ENCODE assay signal across 17 cellular contexts in the genomic region with DNA sequence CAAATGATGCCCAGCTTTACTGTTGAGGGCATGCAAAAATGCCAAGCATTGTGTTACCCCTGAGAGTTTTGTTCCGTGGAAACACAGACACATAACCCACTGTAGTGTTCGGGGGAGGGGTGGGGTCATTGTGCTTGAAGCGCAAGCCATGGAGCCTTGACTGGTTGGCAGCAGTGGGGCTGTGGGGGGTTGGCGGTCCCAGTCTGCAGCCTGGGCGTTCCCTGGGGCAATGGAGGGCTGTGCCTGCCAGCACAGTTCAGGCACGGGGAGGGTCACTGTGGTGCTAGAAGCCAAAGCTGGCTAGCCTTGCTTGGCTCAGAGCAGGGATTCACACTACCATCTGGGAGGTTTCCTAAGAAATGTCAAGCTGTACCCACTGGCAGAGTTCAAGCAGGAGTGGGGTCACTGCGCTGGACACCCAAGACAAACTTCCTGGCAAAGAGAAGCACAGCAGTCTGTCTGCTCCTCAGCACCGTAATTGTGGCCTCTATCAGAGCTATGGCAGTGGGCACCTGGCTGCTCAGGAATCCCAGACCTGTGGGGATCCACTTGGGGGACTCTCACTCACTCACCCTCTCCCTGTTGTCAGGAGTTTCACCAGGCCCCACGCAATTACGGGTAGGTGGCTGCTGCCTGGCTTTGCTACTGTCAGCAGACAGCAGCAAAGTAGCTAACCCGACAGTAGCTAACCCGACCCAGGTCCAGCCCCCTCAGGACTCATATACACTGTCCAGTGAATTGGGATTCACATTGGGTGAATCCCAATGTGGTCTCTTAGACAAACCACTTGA.
DNase-seq lines count a peak whose midpoint lies in the region; ATAC-seq and TF ChIP-seq lines count a peak whose summit lies in the region.
"Had no signal": no experiment of that assay in that cellular context is flagged by ENCODE, and none has a peak within 500 bp of the region (broad histone marks: within the 10 kb centered on the region; RNA-seq: fewer than 3 reads in every experiment).

No MANE protein-coding gene starts in this region.

- H3K4me3 ChIP-seq in RWPE2 (ENCODE audit: severe bottlenecking): no peak overlapping the region
- no peak overlapping the region for H3K4me3 ChIP-seq in lower lobe of right lung
- H3K4me3 ChIP-seq in upper lobe of right lung: no peak overlapping the region
- H3K4me3 ChIP-seq: BLaER1 treated with 17β-estradiol and CSF1 and Interleukin-3, amounts not matched to agents 10 nM and 100 nM; GM23338 had no signal

- H3K9me3 ChIP-seq in RWPE2 (ENCODE audit: severe bottlenecking) (no peaks in the 10 kb centered on the region), lower lobe of right lung (no peaks in the 10 kb centered on the region), upper lobe of right lung (no peaks in the 10 kb centered on the region)
- H3K9me3 ChIP-seq: BLaER1 treated with 17β-estradiol and CSF1 and Interleukin-3, amounts not matched to agents 10 nM and 100 nM had no signal

- ATAC-seq in RWPE2 (ENCODE audit: low read depth): no peak
- ATAC-seq in lower lobe of right lung: peak; percentile 11 to 35
- peak; percentile 28 for ATAC-seq in sciatic nerve
- ATAC-seq in upper lobe of right lung: peak; percentile 31
- no peak for ATAC-seq in GM21528 (IDR thresholded peaks at IDR 0.05; ENCODE audit: low FRiP score, unreplicated experiment)
- ATAC-seq: CD8-positive, alpha-beta T cell; GM23338 had no signal

- intact Hi-C loops in lower lobe of right lung (cut with DNase I) (no loop called here), sciatic nerve (cut with DNase I) (no loop called here), upper lobe of right lung (cut with DNase I) (no loop called here)

- H3K36me3 ChIP-seq in RWPE2 (ENCODE audit: low read depth) (no peaks in the 10 kb centered on the region), lower lobe of right lung (no peaks in the 10 kb centered on the region), upper lobe of right lung (no peaks in the 10 kb centered on the region)
- H3K36me3 ChIP-seq: BLaER1 treated with 17β-estradiol and CSF1 and Interleukin-3, amounts not matched to agents 10 nM and 100 nM had no signal

- H3K4me1 ChIP-seq in RWPE2 (ENCODE audit: insufficient read depth, poor library complexity, severe bottlenecking): no peaks in the 10 kb centered on the region
- H3K4me1 ChIP-seq in lower lobe of right lung: no peaks in the 10 kb centered on the region
- no peaks in the 10 kb centered on the region for H3K4me1 ChIP-seq in upper lobe of right lung
- H3K4me1 ChIP-seq: BLaER1 treated with 17β-estradiol and CSF1 and Interleukin-3, amounts not matched to agents 10 nM and 100 nM had no signal

- H3K27me3 ChIP-seq in RWPE2 (ENCODE audit: insufficient read depth, poor library complexity, severe bottlenecking): peaks cover 3% of the 10 kb centered on the region
- no peaks in the 10 kb centered on the region for H3K27me3 ChIP-seq in lower lobe of right lung (ENCODE audit: low read depth)
- H3K27me3 ChIP-seq in upper lobe of right lung: no peaks in the 10 kb centered on the region
- H3K27me3 ChIP-seq: BLaER1 treated with 17β-estradiol and CSF1 and Interleukin-3, amounts not matched to agents 10 nM and 100 nM had no signal

- no peak for TF ChIP-seq CTCF in RWPE2 (IDR thresholded peaks at IDR 0.05; ENCODE audit: poor library complexity, severe bottlenecking)
- TF ChIP-seq CTCF in lower lobe of right lung (IDR thresholded peaks at IDR 0.05): no peak
- TF ChIP-seq CTCF in upper lobe of right lung (IDR thresholded peaks at IDR 0.05): no peak

- no peak overlapping the region for H3K27ac ChIP-seq in RWPE2 (ENCODE audit: poor library complexity, severe bottlenecking)
- no peak overlapping the region for H3K27ac ChIP-seq in lower lobe of right lung
- no peak overlapping the region for H3K27ac ChIP-seq in upper lobe of right lung
- H3K27ac ChIP-seq: BLaER1 treated with 17β-estradiol and CSF1 and Interleukin-3, amounts not matched to agents 10 nM and 100 nM; HL-60 had no signal

- in situ Hi-C loops in KBM-7 (cut with MboI; ENCODE audit: low pct_unique_long_range_greater_than_20kb, low sequenced_read_pairs): no loop called here

- DNase-seq in RWPE2 (ENCODE audit: low spot score) (peak; percentile 45), lower lobe of right lung (peak; percentile 13), sciatic nerve (ENCODE audit: low spot score) (no peak), upper lobe of right lung (peak; percentile 48), NCI-H1105 treated with DMSO at 0.1 percent for 48 hours (lab: John Stamatoyannopoulos, UW) (no peak), KBM-7 (no peak), DMS53 treated with DMSO at 0.1 percent for 48 hours (lab: John Stamatoyannopoulos, UW; ENCODE audit: unreplicated experiment) (no peak)
- DNase-seq: 8988T; Calu3; CD8-positive, alpha-beta T cell; DMS 273 treated with DMSO at 0.1 percent for 48 hours; DMS53; HCEC 1CT had no signal

Comparison
In these comparisons a context has a peak if more than half of its experiments do, and no peak if none do; other contexts are left out.
1. ATAC-seq: peak in lower lobe of right lung (2 of 2), sciatic nerve (single experiment) and upper lobe of right lung (single experiment); none in RWPE2 (single experiment) and GM21528 (single experiment).
2. DNase-seq: peak in RWPE2 (single experiment), lower lobe of right lung (single experiment) and upper lobe of right lung (single experiment); none in sciatic nerve (single experiment), NCI-H1105 treated with DMSO at 0.1 percent for 48 hours (single experiment), KBM-7 (single experiment) and DMS53 treated with DMSO at 0.1 percent for 48 hours (single experiment).